Comparison of ENCODE assay signal across 8 cellular contexts in the genomic region with DNA sequence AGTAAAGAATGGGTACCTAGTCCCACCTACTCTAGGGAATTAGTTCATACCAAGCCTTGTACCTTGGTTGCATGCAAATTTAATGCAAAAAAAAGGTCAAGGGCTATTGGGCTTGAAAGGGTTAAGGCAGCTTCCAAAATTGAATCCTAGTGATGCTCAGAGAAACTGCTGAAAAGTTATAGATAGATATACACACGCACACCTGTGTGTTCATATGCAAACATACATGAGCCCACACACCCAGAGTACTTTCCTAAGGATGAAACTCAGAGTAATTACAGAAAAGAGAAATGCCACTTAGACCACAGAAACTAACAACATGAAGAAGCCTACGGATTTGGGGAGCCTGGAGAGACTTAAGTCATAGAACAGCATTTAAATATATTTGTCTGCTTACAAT. TPM values are rescaled to one million over a fixed set of nuclear protein-coding genes. Genes with fewer than 3 reads are reported as not detected.
DNase-seq lines count a peak whose midpoint lies in the region; ATAC-seq, FAIRE-seq and TF ChIP-seq lines count a peak whose summit lies in the region.

No MANE protein-coding gene starts in this region.

- H3K4me3 Mint-ChIP-seq in activated T-cell treated with anti-CD3 and anti-CD28 coated beads, Interleukin-2, amount 50 U/mL, for 4 hours, result peak overlapping the region; percentile 80
- peak overlapping the region; percentile 91 to 92 (median 92) for H3K4me3 Mint-ChIP-seq in T-cell

- peak; percentile 62 for ATAC-seq in activated T-cell treated with anti-CD3 and anti-CD28 coated beads, Interleukin-2, amount 50 U/mL, for 4 hours
- ATAC-seq in HG02943 (IDR thresholded peaks at IDR 0.05; ENCODE audit: low read depth, unreplicated experiment) (peak; percentile 38), T-cell (replicated peaks in 1 of 4) (no peak), upper lobe of left lung (ENCODE audit: low FRiP score in 2 of 2) (no peak)

- H3K36me3 Mint-ChIP-seq in activated T-cell treated with anti-CD3 and anti-CD28 coated beads, Interleukin-2, amount 50 U/mL, for 4 hours (ENCODE audit: insufficient read depth), result no peaks in the 10 kb centered on the region
- peaks cover 4% of the 10 kb centered on the region for H3K36me3 Mint-ChIP-seq in T-cell

- peaks cover 10 to 27% of the 10 kb centered on the region in 2 donors for H3K4me1 ChIP-seq in kidney (ENCODE audit: control insufficient read depth in 1 of 2, insufficient read depth in 1 of 2, low read depth in 1 of 2, low read length in 2 of 2)
- peaks cover 16 to 36% (median 18%) of the 10 kb centered on the region in 4 donors for H3K4me1 ChIP-seq in upper lobe of left lung

- no peaks in the 10 kb centered on the region for H3K9me3 Mint-ChIP-seq in activated T-cell treated with anti-CD3 and anti-CD28 coated beads, Interleukin-2, amount 50 U/mL, for 4 hours
- H3K9me3 Mint-ChIP-seq in T-cell, result no peaks in the 10 kb centered on the region

- H3K27ac Mint-ChIP-seq in T-cell, result peak overlapping the region; percentile 92 to 96

- H3K4me3 ChIP-seq in kidney (ENCODE audit: low read length in 2 of 2) (peak overlapping the region; percentile 58 to 80), upper lobe of left lung (peak overlapping the region in 1 of 4 donors; percentile 62)

- H3K27ac ChIP-seq in kidney (ENCODE audit: low read depth in 2 of 2, low read length in 2 of 2), result peak overlapping the region; percentile 98 to 99
- H3K27ac ChIP-seq in upper lobe of left lung, result peak overlapping the region; percentile 95 to 99 (median 98)

- H3K36me3 ChIP-seq in kidney (ENCODE audit: control insufficient read depth in 1 of 2, insufficient read depth in 2 of 2, low read length in 2 of 2) (no peaks in the 10 kb centered on the region), upper lobe of left lung (no peaks in the 10 kb centered on the region)

- TF ChIP-seq CTCF in kidney (IDR thresholded peaks at IDR 0.05; ENCODE audit: borderline replicate concordance, extremely low read depth, insufficient read depth), result no peak
- TF ChIP-seq CTCF in upper lobe of left lung (IDR thresholded peaks at IDR 0.05), result no peak

- intact Hi-C loops in kidney (cut with DNase I), result no loop called here

- FAIRE-seq in kidney (lab: Jason Lieb, UNC), result no peak

- POLR2A ChIA-PET in T-cell (lab: Charles Lee), result interaction anchor here (0.9 to 1.4 kb wide), 2 partner anchors 17 to 35 kb away, joined by 3 read pairs; no protein-coding TSS in a partner anchor

- CTCF ChIA-PET in T-cell (lab: Charles Lee), result no interaction called here

- no peaks in the 10 kb centered on the region for H3K27me3 ChIP-seq in upper lobe of left lung

- peak overlapping the region in 1 of 2 donors; percentile 90 for H3K9ac ChIP-seq in kidney (ENCODE audit: low read length in 2 of 2)

- no peak for DNase-seq in activated T-cell treated with anti-CD3 and anti-CD28 coated beads, Interleukin-2, amount 50 U/mL, for 4 hours
- DNase-seq in activated T-cell treated with anti-CD3 and anti-CD28 coated beads for 4 hours (no peak), T-cell (no peak), kidney (no peak), upper lobe of left lung (no peak), SKM-1 treated with dmso at 0.1 percent for 144 hours (lab: John Stamatoyannopoulos, UW; ENCODE audit: unreplicated experiment) (no peak)
- no peak for DNase-seq in stimulated activated CD8-positive, alpha-beta memory T cell treated with anti-CD3 and anti-CD28 coated beads, Interleukin-4, amount 100 ng/mL, for 48 hours

- H3K9me3 ChIP-seq in kidney (ENCODE audit: control insufficient read depth in 1 of 2, low read length in 2 of 2) (no peaks in the 10 kb centered on the region), upper lobe of left lung (no peaks in the 10 kb centered on the region)

- H3K27me3 Mint-ChIP-seq in activated T-cell treated with anti-CD3 and anti-CD28 coated beads, Interleukin-2, amount 50 U/mL, for 4 hours (ENCODE audit: low read depth), result no peaks in the 10 kb centered on the region
- no peaks in the 10 kb centered on the region for H3K27me3 Mint-ChIP-seq in T-cell

- 28% methylated on average over 2 of the region's 2 CpGs for WGBS in upper lobe of left lung, 2 donors

- TF ChIP-seq EP300 in upper lobe of left lung (IDR thresholded peaks at IDR 0.05), result no peak

- TF ChIP-seq POLR2A in upper lobe of left lung (IDR thresholded peaks at IDR 0.05), result no peak

- peaks cover 41% of the 10 kb centered on the region for H3K4me1 Mint-ChIP-seq in activated T-cell treated with anti-CD3 and anti-CD28 coated beads, Interleukin-2, amount 50 U/mL, for 4 hours (ENCODE audit: low read depth)
- H3K4me1 Mint-ChIP-seq in T-cell, result peaks cover 31 to 34% (median 32%) of the 10 kb centered on the region in 3 donors

RNA-seq across cellular contexts. Expression of gene SLC25A13, which starts 1.5 kb away (rescaled TPM):
- 10 to 100 TPM; 18.0 to 19.0 (median 18.3) TPM for total RNA-seq in activated T-cell treated with anti-CD3 and anti-CD28 coated beads, Interleukin-2, amount 50 U/mL, for 4 hours
- 10 to 100 TPM in 3 of 5 donors, 1 to 10 TPM in 2; 8.1 to 19.1 (median 10.9) TPM for total RNA-seq in T-cell
- total RNA-seq in kidney, result 32.1 TPM
- polyA plus RNA-seq in kidney (ENCODE audit: insufficient read depth, low read depth, low replicate concordance), result 23.9 TPM
- 10 to 100 TPM; 21.4 to 39.7 (median 30.8) TPM for total RNA-seq in upper lobe of left lung

Comparison
In these comparisons a context has a peak if more than half of its experiments do, and no peak if none do; other contexts are left out.
1. ATAC-seq: peak in activated T-cell treated with anti-CD3 and anti-CD28 coated beads, Interleukin-2, amount 50 U/mL, for 4 hours (2 of 2) and HG02943 (single experiment); none in T-cell (0 of 4) and upper lobe of left lung (0 of 2).